ENCODE assay signal across 10 cellular contexts in genomic region chr11:1773131-1773510, GRCh38. TPM values are rescaled to one million over a fixed set of nuclear protein-coding genes. Genes with fewer than 3 reads are reported as not detected.
DNase-seq lines count a peak whose midpoint lies in the region; ATAC-seq and TF ChIP-seq lines count a peak whose summit lies in the region.
"Had no signal": no experiment of that assay in that cellular context is flagged by ENCODE, and none has a peak within 500 bp of the region (broad histone marks: within the 10 kb centered on the region; RNA-seq: fewer than 3 reads in every experiment).

No MANE protein-coding gene starts in this region.

- DNase-seq in activated naive CD8-positive, alpha-beta T cell treated with anti-CD3 and anti-CD28 coated beads, Interleukin-2, amount 50 U/mL, for 24 hours, result peak; percentile 1
- DNase-seq in activated naive CD8-positive, alpha-beta T cell treated with anti-CD3 and anti-CD28 coated beads for 36 hours, result no peak
- DNase-seq in activated CD4-positive, alpha-beta memory T cell treated with anti-CD3 and anti-CD28 coated beads, Interleukin-2, amount 10 ng/mL, durations not matched to agents 7 days and 5 days, result no peak
- DNase-seq in mucosa of descending colon (peak in 2 of 3 donors; percentile 18 to 48), ureter (ENCODE audit: low spot score) (peak; percentile 45), substantia nigra (lab: John Stamatoyannopoulos, UW) (no peak), NCI-H146 (lab: John Stamatoyannopoulos, UW) (no peak)
- DNase-seq: NCI-H187 treated with DMSO at 0.1 percent for 48 hours had no signal

- H3K27ac ChIP-seq in substantia nigra (ENCODE audit: low read depth, low read length, poor library complexity, severe bottlenecking), result no peak overlapping the region

- CTCF ChIA-PET in activated CD4-positive, alpha-beta memory T cell treated with anti-CD3 and anti-CD28 coated beads, Interleukin-2, amount 10 ng/mL, durations not matched to agents 7 days and 5 days (lab: Charles Lee), result interaction anchor here (1.0 to 2.1 kb wide), 6 partner anchors 9 to 79 kb away, joined by 4 to 5 read pairs (median 4); partner anchors contain the start of gene CTSD

- H3K36me3 ChIP-seq in mucosa of descending colon (ENCODE audit: low read depth), result no peaks in the 10 kb centered on the region
- H3K36me3 ChIP-seq: SJSA1 had no signal

- no peaks in the 10 kb centered on the region for H3K27me3 Mint-ChIP-seq in activated naive CD8-positive, alpha-beta T cell treated with anti-CD3 and anti-CD28 coated beads, Interleukin-2, amount 50 U/mL, for 24 hours
- H3K27me3 Mint-ChIP-seq in activated naive CD8-positive, alpha-beta T cell treated with anti-CD3 and anti-CD28 coated beads for 36 hours, result peaks cover 5% of the 10 kb centered on the region
- H3K27me3 Mint-ChIP-seq in activated CD4-positive, alpha-beta memory T cell treated with anti-CD3 and anti-CD28 coated beads, Interleukin-2, amount 10 ng/mL, durations not matched to agents 7 days and 5 days, result peaks cover 13% of the 10 kb centered on the region

- peaks cover 20% of the 10 kb centered on the region for H3K4me1 Mint-ChIP-seq in activated naive CD8-positive, alpha-beta T cell treated with anti-CD3 and anti-CD28 coated beads, Interleukin-2, amount 50 U/mL, for 24 hours
- peaks cover 9% of the 10 kb centered on the region for H3K4me1 Mint-ChIP-seq in activated naive CD8-positive, alpha-beta T cell treated with anti-CD3 and anti-CD28 coated beads for 36 hours
- H3K4me1 Mint-ChIP-seq in activated CD4-positive, alpha-beta memory T cell treated with anti-CD3 and anti-CD28 coated beads, Interleukin-2, amount 10 ng/mL, durations not matched to agents 7 days and 5 days, result peaks cover 52% of the 10 kb centered on the region

- no peak overlapping the region for H3K4me3 ChIP-seq in mucosa of descending colon
- H3K4me3 ChIP-seq: SJSA1 had no signal

- no peak overlapping the region for H3K4me3 Mint-ChIP-seq in activated naive CD8-positive, alpha-beta T cell treated with anti-CD3 and anti-CD28 coated beads, Interleukin-2, amount 50 U/mL, for 24 hours
- no peak overlapping the region for H3K4me3 Mint-ChIP-seq in activated naive CD8-positive, alpha-beta T cell treated with anti-CD3 and anti-CD28 coated beads for 36 hours
- H3K4me3 Mint-ChIP-seq in activated CD4-positive, alpha-beta memory T cell treated with anti-CD3 and anti-CD28 coated beads, Interleukin-2, amount 10 ng/mL, durations not matched to agents 7 days and 5 days, result no peak overlapping the region

- intact Hi-C loops in mucosa of descending colon (cut with DNase I, micrococcal nuclease), result no loop called here

- ATAC-seq in activated naive CD8-positive, alpha-beta T cell treated with anti-CD3 and anti-CD28 coated beads, Interleukin-2, amount 50 U/mL, for 24 hours, result no peak
- ATAC-seq in mucosa of descending colon (no peak), GM21367 (IDR thresholded peaks at IDR 0.05; ENCODE audit: unreplicated experiment) (no peak)

- POLR2A ChIA-PET in activated CD4-positive, alpha-beta memory T cell treated with anti-CD3 and anti-CD28 coated beads, Interleukin-2, amount 10 ng/mL, durations not matched to agents 7 days and 5 days (lab: Charles Lee), result interaction anchor here (1.8 to 2.0 kb wide), 2 partner anchors 9 to 15 kb away, joined by 9 to 10 read pairs; partner anchors contain the start of gene CTSD

- H3K9me3 ChIP-seq in mucosa of descending colon, result no peaks in the 10 kb centered on the region
- H3K9me3 ChIP-seq: SJSA1 had no signal

- peaks cover 8% of the 10 kb centered on the region for H3K4me1 ChIP-seq in mucosa of descending colon (ENCODE audit: low read depth)

- TF ChIP-seq CTCF in mucosa of descending colon (IDR thresholded peaks at IDR 0.05), result no peak

- no peak overlapping the region for H3K27ac Mint-ChIP-seq in activated naive CD8-positive, alpha-beta T cell treated with anti-CD3 and anti-CD28 coated beads, Interleukin-2, amount 50 U/mL, for 24 hours
- H3K27ac Mint-ChIP-seq in activated naive CD8-positive, alpha-beta T cell treated with anti-CD3 and anti-CD28 coated beads for 36 hours, result no peak overlapping the region
- peak overlapping the region; percentile 69 for H3K27ac Mint-ChIP-seq in activated CD4-positive, alpha-beta memory T cell treated with anti-CD3 and anti-CD28 coated beads, Interleukin-2, amount 10 ng/mL, durations not matched to agents 7 days and 5 days

- no peaks in the 10 kb centered on the region for H3K9me3 Mint-ChIP-seq in activated naive CD8-positive, alpha-beta T cell treated with anti-CD3 and anti-CD28 coated beads, Interleukin-2, amount 50 U/mL, for 24 hours
- no peaks in the 10 kb centered on the region for H3K9me3 Mint-ChIP-seq in activated naive CD8-positive, alpha-beta T cell treated with anti-CD3 and anti-CD28 coated beads for 36 hours
- H3K9me3 Mint-ChIP-seq in activated CD4-positive, alpha-beta memory T cell treated with anti-CD3 and anti-CD28 coated beads, Interleukin-2, amount 10 ng/mL, durations not matched to agents 7 days and 5 days, result no peaks in the 10 kb centered on the region

- no peaks in the 10 kb centered on the region for H3K36me3 Mint-ChIP-seq in activated naive CD8-positive, alpha-beta T cell treated with anti-CD3 and anti-CD28 coated beads, Interleukin-2, amount 50 U/mL, for 24 hours (ENCODE audit: low read depth)
- H3K36me3 Mint-ChIP-seq in activated naive CD8-positive, alpha-beta T cell treated with anti-CD3 and anti-CD28 coated beads for 36 hours, result no peaks in the 10 kb centered on the region
- no peaks in the 10 kb centered on the region for H3K36me3 Mint-ChIP-seq in activated CD4-positive, alpha-beta memory T cell treated with anti-CD3 and anti-CD28 coated beads, Interleukin-2, amount 10 ng/mL, durations not matched to agents 7 days and 5 days (ENCODE audit: low read depth)

RNA-seq across cellular contexts. Expression of gene CTSD, which starts 9.4 kb away (rescaled TPM):
- total RNA-seq in activated naive CD8-positive, alpha-beta T cell treated with anti-CD3 and anti-CD28 coated beads for 36 hours, result 10 to 100 TPM; 40.9 to 43.0 TPM
- total RNA-seq in activated CD4-positive, alpha-beta memory T cell treated with anti-CD3 and anti-CD28 coated beads, Interleukin-2, amount 10 ng/mL, durations not matched to agents 7 days and 5 days, result 100 to 1,000 TPM; 156 to 172 TPM
- total RNA-seq in mucosa of descending colon (1,000 to 10,000 TPM in 2 of 3 donors, 100 to 1,000 TPM in 1; 631 to 1,107 (median 1,007) TPM), ureter (1,385 TPM)

RNA-seq across cellular contexts. Expression of gene IFITM10, which starts 22.7 kb away (rescaled TPM):
- total RNA-seq in activated naive CD8-positive, alpha-beta T cell treated with anti-CD3 and anti-CD28 coated beads for 36 hours, result not detected
- 1 to 10 TPM in 1 of 2 experiments, under 1 TPM in 1; 0.70 to 1.3 TPM for total RNA-seq in activated CD4-positive, alpha-beta memory T cell treated with anti-CD3 and anti-CD28 coated beads, Interleukin-2, amount 10 ng/mL, durations not matched to agents 7 days and 5 days
- 1 to 10 TPM in 2 of 3 donors, under 1 TPM in 1; 0.46 to 2.8 (median 1.9) TPM for total RNA-seq in mucosa of descending colon
- total RNA-seq in ureter, result 49.2 TPM

Comparison
In these comparisons a context has a peak if more than half of its experiments do, and no peak if none do; other contexts are left out.
1. DNase-seq: peak in activated naive CD8-positive, alpha-beta T cell treated with anti-CD3 and anti-CD28 coated beads, Interleukin-2, amount 50 U/mL, for 24 hours (single experiment), mucosa of descending colon (2 of 3) and ureter (single experiment); none in activated naive CD8-positive, alpha-beta T cell treated with anti-CD3 and anti-CD28 coated beads for 36 hours (single experiment), activated CD4-positive, alpha-beta memory T cell treated with anti-CD3 and anti-CD28 coated beads, Interleukin-2, amount 10 ng/mL, durations not matched to agents 7 days and 5 days (single experiment), substantia nigra (0 of 49) and NCI-H146 (single experiment).
2. RNA of gene IFITM10, which starts 22.7 kb away (total RNA-seq): 49.2 TPM in ureter (single experiment); 0.46 to 2.8 TPM in mucosa of descending colon, 0.70 to 1.3 TPM in activated CD4-positive, alpha-beta memory T cell treated with anti-CD3 and anti-CD28 coated beads, Interleukin-2, amount 10 ng/mL, durations not matched to agents 7 days and 5 days and not detected in activated naive CD8-positive, alpha-beta T cell treated with anti-CD3 and anti-CD28 coated beads for 36 hours; every median in the first group is over 10 times any median in the second.